ENCODE assay signal across 1 cellular context in genomic region chr14:103514596-103515421, GRCh38.
TF ChIP-seq lines count a peak whose summit lies in the region.

No MANE protein-coding gene starts in this region.

TF ChIP-seq in HepG2, 621 proteins besides CTCF, POLR2A, EP300 and RAD21:
- TF ChIP-seq AGO2 (optimal IDR thresholded peaks at IDR 0.05; ENCODE audit: low read depth, low read length) = peak; percentile 71
- 0 out of 2 replicates have a peak, but pooled peaks have one; percentile 28 for TF ChIP-seq HNRNPL (IDR thresholded peaks at IDR 0.05; ENCODE audit: low read depth, low read length)
- TF ChIP-seq NFE2L2 (IDR thresholded peaks at IDR 0.05; ENCODE audit: low read length) = no peak
